35 cellular contexts compared by ENCODE assay signal in genomic region chr18:73681912-73682311, GRCh38.
"Had no signal": no experiment of that assay in that cellular context is flagged by ENCODE, and none has a peak within 500 bp of the region (broad histone marks: within the 10 kb centered on the region; RNA-seq: fewer than 3 reads in every experiment).

No MANE protein-coding gene starts in this region.

- H3K36me3 ChIP-seq: brain microvascular endothelial cell, Peyer's patch had no signal

- H3K36me3 Mint-ChIP-seq: activated CD4-positive, alpha-beta memory T cell treated with anti-CD3 and anti-CD28 coated beads for 36 hours; activated naive CD4-positive, alpha-beta T cell treated with anti-CD3 and anti-CD28 coated beads, Interleukin-2, amount 50 U/mL, for 72 hours; T-cell had no signal

- H3K27me3 Mint-ChIP-seq: activated B cell treated with CpG ODN at 0.5 μM for 24 hours; activated CD4-positive, alpha-beta memory T cell treated with anti-CD3 and anti-CD28 coated beads for 36 hours; activated naive CD8-positive, alpha-beta T cell treated with anti-CD3 and anti-CD28 coated beads, Interleukin-2, amount 50 U/mL, for 24 hours; T-cell; T-helper 17 cell had no signal

- H3K9me3 ChIP-seq: Peyer's patch had no signal

- H3K27ac ChIP-seq: brain microvascular endothelial cell, Peyer's patch, RWPE1, VCaP had no signal

- ATAC-seq: activated naive CD4-positive, alpha-beta T cell treated with anti-CD3 and anti-CD28 coated beads, Interleukin-2, amount 50 U/mL, for 72 hours; activated naive CD8-positive, alpha-beta T cell treated with anti-CD3 and anti-CD28 coated beads, Interleukin-2, amount 50 U/mL, for 24 hours; activated T-cell treated with anti-CD3 and anti-CD28 coated beads, Interleukin-2, amount 50 U/mL, for 4 hours; Right ventricle myocardium inferior; SK-N-SH treated with all-trans-retinoic acid at 6 μM for 48 hours; T-cell; T-helper 17 cell had no signal

- H3K4me3 Mint-ChIP-seq: activated B cell treated with CpG ODN at 0.5 μM for 24 hours; activated CD4-positive, alpha-beta memory T cell treated with anti-CD3 and anti-CD28 coated beads for 36 hours; activated naive CD4-positive, alpha-beta T cell treated with anti-CD3 and anti-CD28 coated beads for 36 hours; activated naive CD8-positive, alpha-beta T cell treated with anti-CD3 and anti-CD28 coated beads, Interleukin-2, amount 50 U/mL, for 24 hours; activated T-cell treated with anti-CD3 and anti-CD28 coated beads, Interleukin-2, amount 50 U/mL, for 4 hours; activated T-helper 1 cell treated with anti-CD3 and anti-CD28 coated beads, Interleukin-12 subunit alpha, Interleukin-12 subunit beta, Interleukin-2, Interleukin-4 antibody, amounts not matched to agents 30 ng/mL and 10 ng/mL and 1 ng/mL, durations not matched to agents 14 hours and 24 hours and 36 hours; T-cell; T-helper 17 cell had no signal

- H3K4me3 ChIP-seq: Peyer's patch had no signal

- H3K9me3 Mint-ChIP-seq: activated B cell treated with CpG ODN at 0.5 μM for 24 hours; activated naive CD4-positive, alpha-beta T cell treated with anti-CD3 and anti-CD28 coated beads for 36 hours; activated naive CD8-positive, alpha-beta T cell treated with anti-CD3 and anti-CD28 coated beads, Interleukin-2, amount 50 U/mL, for 24 hours; activated T-cell treated with anti-CD3 and anti-CD28 coated beads, Interleukin-2, amount 50 U/mL, for 4 hours; activated T-helper 1 cell treated with anti-CD3 and anti-CD28 coated beads, Interleukin-12 subunit alpha, Interleukin-12 subunit beta, Interleukin-2, Interleukin-4 antibody, amounts not matched to agents 30 ng/mL and 10 ng/mL and 1 ng/mL, durations not matched to agents 14 hours and 24 hours and 36 hours; T-cell had no signal

- H3K4me1 Mint-ChIP-seq: activated B cell treated with CpG ODN at 0.5 μM for 24 hours; activated naive CD8-positive, alpha-beta T cell treated with anti-CD3 and anti-CD28 coated beads, Interleukin-2, amount 50 U/mL, for 24 hours; T-cell; T-helper 17 cell had no signal

- H3K27ac Mint-ChIP-seq: activated B cell treated with CpG ODN at 0.5 μM for 24 hours; activated CD4-positive, alpha-beta memory T cell treated with anti-CD3 and anti-CD28 coated beads for 36 hours; activated naive CD4-positive, alpha-beta T cell treated with anti-CD3 and anti-CD28 coated beads for 36 hours; activated naive CD4-positive, alpha-beta T cell treated with anti-CD3 and anti-CD28 coated beads, Interleukin-2, amount 50 U/mL, for 72 hours; activated naive CD8-positive, alpha-beta T cell treated with anti-CD3 and anti-CD28 coated beads, Interleukin-2, amount 50 U/mL, for 24 hours; activated T-helper 1 cell treated with anti-CD3 and anti-CD28 coated beads, Interleukin-12 subunit alpha, Interleukin-12 subunit beta, Interleukin-2, Interleukin-4 antibody, amounts not matched to agents 30 ng/mL and 10 ng/mL and 1 ng/mL, durations not matched to agents 14 hours and 24 hours and 36 hours; T-cell; T-helper 17 cell had no signal

- H3K4me1 ChIP-seq: Peyer's patch had no signal

- DNase-seq: activated B cell treated with CpG ODN at 0.5 μM for 24 hours; activated CD4-positive, alpha-beta memory T cell treated with anti-CD3 and anti-CD28 coated beads for 36 hours; activated CD4-positive, alpha-beta T cell treated with anti-CD3 and anti-CD28 coated beads for 4 hours; activated CD4-positive, alpha-beta T cell treated with anti-CD3 and anti-CD28 coated beads, Interleukin-2, amount 50 U/mL, for 1 hour; activated CD4-positive, CD25-positive, alpha-beta regulatory T cell treated with anti-CD3 and anti-CD28 coated beads, Interleukin-2, amount 50 U/mL, for 72 hours; activated CD8-positive, alpha-beta memory T cell treated with anti-CD3 and anti-CD28 coated beads, Interleukin-2, amount 50 U/mL, for 4 hours; activated gamma-delta T cell treated with Interleukin-2 at 50 U/mL for 16 hours; activated naive CD4-positive, alpha-beta T cell treated with anti-CD3 and anti-CD28 coated beads for 36 hours; activated naive CD8-positive, alpha-beta T cell treated with anti-CD3 and anti-CD28 coated beads, Interleukin-2, amount 50 U/mL, for 24 hours; activated T-cell treated with anti-CD3 and anti-CD28 coated beads for 4 hours; activated T-cell treated with anti-CD3 and anti-CD28 coated beads, Interleukin-2, amount 50 U/mL, for 4 hours; anterior cingulate cortex; brain microvascular endothelial cell; central memory CD4-positive, alpha-beta T cell; NCI-H1092 treated with DMSO at 0.1 percent for 48 hours; NCI-H1417; NCI-H146; NCI-H187; NCI-H2081; NCI-H2171 treated with DMSO at 0.1 percent for 48 hours; NCI-H2227 treated with DMSO at 0.1 percent for 48 hours; NCI-H446; NCI-H510A treated with DMSO at 0.1 percent for 48 hours; NCI-H526 treated with DMSO at 0.1 percent for 48 hours; NCI-H774; Peyer's patch; SIG-M5; T-cell; T-helper 17 cell had no signal

- H3K27me3 ChIP-seq: brain microvascular endothelial cell, Peyer's patch had no signal
